Comparison of ENCODE assay signal across 16 cellular contexts in genomic region chr18:476368-476767, GRCh38. TPM values are rescaled to one million over a fixed set of nuclear protein-coding genes. Genes with fewer than 3 reads are reported as not detected.
A peak's percentile ranks its signal among the peaks of the same experiment; 100 is the strongest.
DNase-seq lines count a peak whose midpoint lies in the region; ATAC-seq, FAIRE-seq and TF ChIP-seq lines count a peak whose summit lies in the region.
"Had no signal": no experiment of that assay in that cellular context is flagged by ENCODE, and none has a peak within 500 bp of the region (broad histone marks: within the 10 kb centered on the region; RNA-seq: fewer than 3 reads in every experiment).

No MANE protein-coding gene starts in this region.

- TF ChIP-seq RAD21 in H1 (IDR thresholded peaks at IDR 0.05 in 1 of 2, conservative IDR thresholded peaks at IDR 0.05 in 1 of 2; ENCODE audit: low read depth in 2 of 2, low read length in 2 of 2) = no peak

- H4K5ac ChIP-seq in H1 (ENCODE audit: insufficient read length, low read depth, low read length) = no peak overlapping the region

- no peak for TF ChIP-seq EP300 in H1 (IDR thresholded peaks at IDR 0.05; ENCODE audit: borderline replicate concordance in 1 of 2, low read depth in 2 of 2, low read length in 2 of 2)

- H2BK20ac ChIP-seq in H1 (ENCODE audit: low read length) = no peak overlapping the region

- 0 out of 22 replicates have a peak overlapping the region, but pooled peaks of 1 of the 11 experiments have one; percentile 19 for H3K27ac ChIP-seq in BLaER1 treated with 17β-estradiol and CSF1 and Interleukin-3, amounts not matched to agents 10 nM and 100 nM
- H3K27ac ChIP-seq in H1 (ENCODE audit: low read depth, low read length) (no peak overlapping the region), neural progenitor cell (no peak overlapping the region)

- CTCF ChIA-PET in H1 (lab: Charles Lee; ENCODE audit: partially characterized antibody) = interaction anchor here (0.7 to 3.5 kb wide), 16 partner anchors 9 to 189 kb away, joined by 3 to 20 read pairs (median 4); no protein-coding TSS in a partner anchor

- no peaks in the 10 kb centered on the region for H3K79me2 ChIP-seq in H1 (ENCODE audit: control insufficient read depth in 1 of 2, insufficient read depth in 2 of 2, low read length in 2 of 2)
- H3K79me2 ChIP-seq in neural progenitor cell (ENCODE audit: low read depth) = no peaks in the 10 kb centered on the region

- no peak overlapping the region for H3K4me3 ChIP-seq in BLaER1 treated with 17β-estradiol and CSF1 and Interleukin-3, amounts not matched to agents 10 nM and 100 nM
- H3K4me3 ChIP-seq in LNCaP clone FGC (ENCODE audit: low read depth, low read length) = no peak overlapping the region
- no peak overlapping the region for H3K4me3 ChIP-seq in H1 (ENCODE audit: extremely low read depth in 1 of 4, insufficient read depth in 2 of 4, low read depth in 3 of 4, low read length in 4 of 4)
- H3K4me3 ChIP-seq in neural progenitor cell = no peak overlapping the region
- H3K4me3 ChIP-seq: heart right ventricle had no signal

- peak overlapping the region in 6 of 11 experiments; percentile 12 to 62 (median 41); a peak in 11 of 22 replicates for H3K4me2 ChIP-seq in BLaER1 treated with 17β-estradiol and CSF1 and Interleukin-3, amounts not matched to agents 10 nM and 100 nM
- no peak overlapping the region; a peak in 1 of 4 replicates for H3K4me2 ChIP-seq in H1 (ENCODE audit: insufficient read depth in 1 of 2, low read depth in 2 of 2, low read length in 2 of 2)
- H3K4me2 ChIP-seq in neural progenitor cell = peak overlapping the region; percentile 17

- H3K79me1 ChIP-seq in H1 (ENCODE audit: low read depth, low read length) = no peaks in the 10 kb centered on the region

- TF ChIP-seq CTCF in LNCaP clone FGC (IDR thresholded peaks at IDR 0.05; ENCODE audit: control insufficient read depth, extremely low read depth, insufficient read depth) = peak; percentile 21
- peak in 2 of 3 experiments; percentile 22 to 33; a peak in 2 of 4 replicates for TF ChIP-seq CTCF in H1 (IDR thresholded peaks at IDR 0.05; ENCODE audit: control extremely low read depth in 1 of 3, insufficient read depth in 1 of 3, low read depth in 1 of 3, low read length in 3 of 3)
- TF ChIP-seq CTCF in neural progenitor cell (IDR thresholded peaks at IDR 0.05) = peak; percentile 23

- H3K36me3 Mint-ChIP-seq in neural progenitor cell = peaks cover 23% of the 10 kb centered on the region

- H3K4me3 Mint-ChIP-seq in neural progenitor cell = no peak overlapping the region
- H3K4me3 Mint-ChIP-seq: activated naive CD4-positive, alpha-beta T cell treated with anti-CD3 and anti-CD28 coated beads for 36 hours had no signal

- H3K27me3 Mint-ChIP-seq in neural progenitor cell (ENCODE audit: insufficient read depth, low read depth) = peaks cover 11% of the 10 kb centered on the region

- no peak overlapping the region for H3K23ac ChIP-seq in H1 (ENCODE audit: insufficient read length)

- H3K23me2 ChIP-seq in H1 (ENCODE audit: low read depth, low read length) = no peaks in the 10 kb centered on the region

- peaks cover 43% of the 10 kb centered on the region for H3K4me1 Mint-ChIP-seq in neural progenitor cell

- no peak overlapping the region for H3K18ac ChIP-seq in H1 (ENCODE audit: extremely low read depth, low read length)

- H2BK12ac ChIP-seq in H1 (ENCODE audit: low read depth, low read length) = no peak overlapping the region

- H3K9me3 ChIP-seq in BLaER1 treated with 17β-estradiol and CSF1 and Interleukin-3, amounts not matched to agents 10 nM and 100 nM (replicated peaks in 1 of 11) = no peaks in the 10 kb centered on the region
- H3K9me3 ChIP-seq in H1 (ENCODE audit: insufficient read depth in 2 of 2, low read depth in 1 of 2, low read length in 1 of 2) (no peaks in the 10 kb centered on the region), neural progenitor cell (ENCODE audit: low read depth) (no peaks in the 10 kb centered on the region)
- H3K9me3 ChIP-seq: heart right ventricle had no signal

- H2BK5ac ChIP-seq in H1 (ENCODE audit: low read depth, low read length) = no peak overlapping the region

- no peak for FAIRE-seq in H1 (lab: Jason Lieb, UNC)

- H2BK15ac ChIP-seq in H1 (ENCODE audit: low read length) = no peak overlapping the region

- 0 out of 22 replicates have a peak overlapping the region, but pooled peaks of 1 of the 11 experiments have one; percentile 5 for H3K9ac ChIP-seq in BLaER1 treated with 17β-estradiol and CSF1 and Interleukin-3, amounts not matched to agents 10 nM and 100 nM
- H3K9ac ChIP-seq in H1 (replicated peaks in 1 of 4; ENCODE audit: extremely low read depth in 1 of 4, low read depth in 3 of 4, low read length in 3 of 4) (no peak overlapping the region), neural progenitor cell (no peak overlapping the region)

- POLR2A ChIA-PET in H1 (lab: Charles Lee; ENCODE audit: partially characterized antibody) = interaction anchor here (1.4 kb wide), 1 partner anchor 209 kb away, joined by 3 read pairs; no protein-coding TSS in a partner anchor

- H3K4me1 ChIP-seq in BLaER1 treated with 17β-estradiol and CSF1 and Interleukin-3, amounts not matched to agents 10 nM and 100 nM = peaks cover 28 to 99% (median 53%) of the 10 kb centered on the region in 10 experiments
- H3K4me1 ChIP-seq in H1 (replicated peaks in 1 of 4; ENCODE audit: control insufficient read depth in 3 of 4, insufficient read depth in 4 of 4, low read length in 3 of 4) (peaks cover 5 to 17% (median 10%) of the 10 kb centered on the region in 4 experiments), neural progenitor cell (peaks cover 10% of the 10 kb centered on the region)

- WGBS in H1 (ENCODE audit: extremely low coverage in 1 of 2, insufficient coverage in 1 of 2, insufficient read length in 1 of 2, insufficient replicate concordance in 2 of 2, low coverage in 1 of 2, low lambda C conversion rate in 2 of 2, missing lambda C conversion rate in 1 of 2), 2 experiments = 64% methylated on average over 8 of the region's 8 CpGs; no CpG with 5 or more reads in 1 of the 2 experiments

- no peak overlapping the region for H4K8ac ChIP-seq in H1 (ENCODE audit: extremely low read depth, insufficient read depth, low read length)

- no peak for TF ChIP-seq POLR2A in H1 (IDR thresholded peaks at IDR 0.05; ENCODE audit: control extremely low read depth in 1 of 2, low read depth in 2 of 2, low read length in 2 of 2)

- H3K56ac ChIP-seq in H1 (replicated peaks; ENCODE audit: insufficient read length, low read depth, low read length) = no peak overlapping the region

- H2AK5ac ChIP-seq in H1 (ENCODE audit: low read depth, low read length) = no peak overlapping the region

- H3K27ac Mint-ChIP-seq in neural progenitor cell = no peak overlapping the region
- H3K27ac Mint-ChIP-seq: activated naive CD4-positive, alpha-beta T cell treated with anti-CD3 and anti-CD28 coated beads for 36 hours had no signal

- ATAC-seq in HG03342 (IDR thresholded peaks at IDR 0.05; ENCODE audit: unreplicated experiment) = no peak

- H4K20me1 ChIP-seq in BLaER1 treated with 17β-estradiol and CSF1 and Interleukin-3, amounts not matched to agents 10 nM and 100 nM = no peaks in the 10 kb centered on the region
- H4K20me1 ChIP-seq in H1 (replicated peaks in 1 of 2; ENCODE audit: control insufficient read depth in 1 of 2, insufficient read depth in 2 of 2, low read length in 2 of 2) = no peaks in the 10 kb centered on the region
- H4K20me1 ChIP-seq in neural progenitor cell (ENCODE audit: low read depth) = no peaks in the 10 kb centered on the region

- no peaks in the 10 kb centered on the region for H3F3A ChIP-seq in neural progenitor cell (ENCODE audit: low read depth)

- H4K91ac ChIP-seq in H1 (replicated peaks; ENCODE audit: insufficient read length, low read length) = no peak overlapping the region

- H3K27me3 ChIP-seq in BLaER1 treated with 17β-estradiol and CSF1 and Interleukin-3, amounts not matched to agents 10 nM and 100 nM = no peaks in the 10 kb centered on the region
- H3K27me3 ChIP-seq in H1 (replicated peaks in 1 of 4; ENCODE audit: control insufficient read depth in 3 of 4, extremely low read depth in 1 of 4, insufficient read depth in 3 of 4, low read length in 3 of 4) (no peaks in the 10 kb centered on the region; a peak in 1 of 7 replicates), neural progenitor cell (no peaks in the 10 kb centered on the region)
- H3K27me3 ChIP-seq: heart right ventricle had no signal

- H2AFZ ChIP-seq in H1 (ENCODE audit: low read length) (no peak overlapping the region), neural progenitor cell (replicated peaks) (no peak overlapping the region)

- H3K14ac ChIP-seq in H1 (ENCODE audit: insufficient read length) = no peak overlapping the region

- peaks cover 0 to 59% (median 0%) of the 10 kb centered on the region in 11 experiments; a peak in 5 of 22 replicates for H3K36me3 ChIP-seq in BLaER1 treated with 17β-estradiol and CSF1 and Interleukin-3, amounts not matched to agents 10 nM and 100 nM
- H3K36me3 ChIP-seq in H1 (ENCODE audit: control insufficient read depth in 2 of 4, insufficient read depth in 4 of 4, low read length in 3 of 4) (no peaks in the 10 kb centered on the region), neural progenitor cell (no peaks in the 10 kb centered on the region)
- H3K36me3 ChIP-seq: heart right ventricle had no signal

- H2BK120ac ChIP-seq in H1 (replicated peaks; ENCODE audit: low read depth, low read length) = no peak overlapping the region

- peak; percentile 31 for DNase-seq in LNCaP clone FGC (ENCODE audit: low read depth)
- no peak for DNase-seq in H1 (ENCODE audit: low read depth in 1 of 2, low spot score in 2 of 2)
- DNase-seq in neural progenitor cell (ENCODE audit: low spot score) = no peak
- no peak for DNase-seq in GDM1 (lab: John Stamatoyannopoulos, UW)
- DNase-seq in cortex of kidney (lab: John Stamatoyannopoulos, UW) = no peak
- no peak for DNase-seq in stimulated activated CD4-positive, alpha-beta T cell treated with anti-CD3 and anti-CD28 coated beads, Interleukin-2, amount 100 ng/mL, for 48 hours
- DNase-seq: activated CD4-positive, alpha-beta T cell treated with anti-CD3 and anti-CD28 coated beads for 48 hours; activated naive CD4-positive, alpha-beta T cell treated with anti-CD3 and anti-CD28 coated beads for 36 hours; EL; heart right ventricle; mesendoderm; NCI-H2029; NCI-H510A treated with DMSO at 0.1 percent for 48 hours; stimulated activated CD4-positive, alpha-beta T cell treated with anti-CD3 and anti-CD28 coated beads, Interleukin-1b, Interleukin-23, amount 100 ng/mL, for 48 hours had no signal

- H3K9me3 Mint-ChIP-seq in neural progenitor cell = no peaks in the 10 kb centered on the region
- H3K9me3 Mint-ChIP-seq: activated naive CD4-positive, alpha-beta T cell treated with anti-CD3 and anti-CD28 coated beads for 36 hours had no signal

- no peak overlapping the region for H3K4ac ChIP-seq in H1 (replicated peaks; ENCODE audit: insufficient read length, low read depth, low read length)

RNA-seq across cellular contexts. Expression of gene COLEC12, which starts 24.1 kb away (rescaled TPM):
- total RNA-seq in H1 (2021; fragmentation: NEBNext Ultra II Directional; extraction: Animal tissue kit (Norgen Biotek cat#: 25700)) = 2.2 and 2.3 TPM in 2 replicates
- polyA plus RNA-seq in H1 (2011; rRNA removed) = 0.44 and 0.47 TPM in 2 replicates
- 0.72 TPM for polyA plus RNA-seq in H1 (2011; cell fraction: cytosol; rRNA removed)
- polyA plus RNA-seq in H1 (2011; cell fraction: nucleus; rRNA removed) = 0.78 TPM
- 0.64 to 0.81 TPM (median 0.78 TPM) in 4 replicates for polyA plus RNA-seq in H1 (2012, experiment 1 of 2)
- 0.22 TPM for polyA plus RNA-seq in H1 (2012, experiment 2 of 2)
- 1.8 TPM for polyA plus RNA-seq in H1 (2013, experiment 1 of 2)
- polyA plus RNA-seq in H1 (2013, experiment 2 of 2) = 2.3 TPM
- 0.85 and 0.88 TPM in 2 replicates for polyA minus RNA-seq in H1 (2011; rRNA and poly(A)+ RNA removed)
- 0.44 TPM for polyA minus RNA-seq in H1 (2011; cell fraction: cytosol; rRNA and poly(A)+ RNA removed)
- 0.90 TPM for polyA minus RNA-seq in H1 (2011; cell fraction: nucleus; rRNA and poly(A)+ RNA removed)
- total RNA-seq in neural progenitor cell (ENCODE audit: low replicate concordance) = 2.0 and 2.1 TPM in 2 replicates
- total RNA-seq: activated naive CD4-positive, alpha-beta T cell treated with anti-CD3 and anti-CD28 coated beads for 36 hours had no signal

Comparison
In these comparisons a context has a peak if more than half of its experiments do, and no peak if none do; other contexts are left out.
1. H3K4me2 ChIP-seq: peak in BLaER1 treated with 17β-estradiol and CSF1 and Interleukin-3, amounts not matched to agents 10 nM and 100 nM (6 of 11) and neural progenitor cell (single experiment); none in H1 (0 of 2).
2. Peak in every context shown above with its lines, with median percentiles within 50 percentile points of each other: CTCF ChIP-seq.